In genomic region chr22:23282089-23282501, GRCh38 we compare ENCODE assay signal across 8 cellular contexts.
DNase-seq lines count a peak whose midpoint lies in the region; ATAC-seq and TF ChIP-seq lines count a peak whose summit lies in the region.

No MANE protein-coding gene starts in this region.

- intact Hi-C loops in mucosa of descending colon (cut with DNase I, micrococcal nuclease) = loop anchor here in 1 of 2 donors (5.0 kb wide), 1 partner anchor 105 kb away; no protein-coding TSS in a partner anchor

- H3K9me3 ChIP-seq in mucosa of descending colon = no peaks in the 10 kb centered on the region

- no peak for TF ChIP-seq POLR2A in GM18505 (IDR thresholded peaks at IDR 0.05; ENCODE audit: borderline replicate concordance, extremely low read depth, insufficient read depth, insufficient read length)

- H3K27ac ChIP-seq in caudate nucleus (ENCODE audit: low read depth, low read length) = peak overlapping the region; percentile 81

- H3K36me3 ChIP-seq in mucosa of descending colon (ENCODE audit: low read depth) = no peaks in the 10 kb centered on the region

- no peak for TF ChIP-seq CTCF in mucosa of descending colon (IDR thresholded peaks at IDR 0.05)

- DNase-seq in AG08395 (ENCODE audit: low spot score) = peak; percentile 85
- peak; percentile 34 for DNase-seq in LoVo (ENCODE audit: low spot score)
- DNase-seq in caudate nucleus (lab: John Stamatoyannopoulos, UW) = peak in 53 of 61 donors; percentile 33 to 96 (median 81)
- peak in 1 of 3 donors; percentile 58 for DNase-seq in mucosa of descending colon
- DNase-seq in NCI-H1417 treated with DMSO at 0.1 percent for 48 hours (lab: John Stamatoyannopoulos, UW) = no peak

- H3K4me3 ChIP-seq in mucosa of descending colon = no peak overlapping the region

- H3K4me1 ChIP-seq in mucosa of descending colon (ENCODE audit: low read depth) = peaks cover 23% of the 10 kb centered on the region

- ATAC-seq in mucosa of descending colon = peak; percentile 21
- no peak for ATAC-seq in HG03159 (IDR thresholded peaks at IDR 0.05; ENCODE audit: unreplicated experiment)
- ATAC-seq in GM18505 (IDR thresholded peaks at IDR 0.05; ENCODE audit: unreplicated experiment) = no peak
- no peak for ATAC-seq in HG03280 (IDR thresholded peaks at IDR 0.05; ENCODE audit: unreplicated experiment)
